In the genomic region with DNA sequence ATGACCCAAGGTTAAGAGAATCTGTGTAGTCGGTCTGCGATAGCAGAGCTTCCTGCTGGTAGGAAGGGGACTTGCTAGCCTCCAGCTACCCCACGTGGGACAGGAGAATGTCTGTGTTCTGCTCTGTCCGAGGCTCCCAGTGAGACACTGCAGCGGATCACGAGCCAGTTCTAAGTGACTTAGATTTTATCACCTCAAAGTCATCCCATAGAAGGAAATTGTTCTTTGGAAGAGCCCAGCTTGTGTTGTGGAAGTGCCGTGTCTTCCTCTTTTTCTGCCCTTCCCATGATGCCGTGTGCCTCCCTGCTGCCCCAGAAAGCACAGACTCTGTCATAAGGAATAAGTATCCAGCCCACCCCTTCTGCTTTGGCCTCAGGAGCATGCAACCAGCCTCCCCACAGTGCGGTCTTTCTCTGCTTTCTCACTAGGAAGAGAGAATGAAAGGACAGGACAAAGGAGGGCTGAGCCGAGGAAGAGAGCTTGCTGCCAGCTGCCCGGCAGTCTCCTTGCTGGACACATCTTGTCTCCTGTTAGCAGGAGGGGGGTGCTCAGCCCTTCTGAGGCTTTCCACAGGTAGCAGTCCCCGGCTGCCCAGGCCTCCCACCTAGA, we compare ENCODE assay signal across 1 cellular context.
A peak's percentile ranks its signal among the peaks of the same experiment; 100 is the strongest.
TF ChIP-seq lines count a peak whose summit lies in the region.

No MANE protein-coding gene starts in this region.

TF ChIP-seq in K562, 482 proteins besides CTCF, POLR2A, EP300 and RAD21:
- TF ChIP-seq SPI1 (IDR thresholded peaks at IDR 0.05; ENCODE audit: borderline replicate concordance, low read depth, low read length) (peak; percentile 84; the same call in 1 of the 2 replicates), L3MBTL2 (IDR thresholded peaks at IDR 0.05) (0 out of 2 replicates have a peak, but pooled peaks have one; percentile 23), BHLHE40 (IDR thresholded peaks at IDR 0.05; ENCODE audit: low read length) (peak; percentile 54), SOX6 (IDR thresholded peaks at IDR 0.05) (peak; percentile 26; the same call in 1 of the 2 replicates), MGA (IDR thresholded peaks at IDR 0.05) (no peak), SRF (CRISPR knock-in tag; IDR thresholded peaks at IDR 0.05) (peak in 1 of 2 experiments; percentile 51; a peak in 1 of 4 replicates), NFATC3 (IDR thresholded peaks at IDR 0.05) (no peak)
- TF ChIP-seq, protein P1, sequence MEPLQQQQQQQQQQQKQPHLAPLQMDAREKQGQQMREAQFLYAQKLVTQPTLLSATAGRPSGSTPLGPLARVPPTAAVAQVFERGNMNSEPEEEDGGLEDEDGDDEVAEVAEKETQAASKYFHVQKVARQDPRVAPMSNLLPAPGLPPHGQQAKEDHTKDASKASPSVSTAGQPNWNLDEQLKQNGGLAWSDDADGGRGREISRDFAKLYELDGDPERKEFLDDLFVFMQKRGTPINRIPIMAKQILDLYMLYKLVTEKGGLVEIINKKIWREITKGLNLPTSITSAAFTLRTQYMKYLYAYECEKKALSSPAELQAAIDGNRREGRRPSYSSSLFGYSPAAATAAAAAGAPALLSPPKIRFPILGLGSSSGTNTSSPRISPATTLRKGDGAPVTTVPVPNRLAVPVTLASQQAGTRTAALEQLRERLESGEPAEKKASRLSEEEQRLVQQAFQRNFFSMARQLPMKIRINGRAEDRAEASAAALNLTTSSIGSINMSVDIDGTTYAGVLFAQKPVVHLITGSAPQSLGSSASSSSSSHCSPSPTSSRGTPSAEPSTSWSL (CRISPR knock-in tag; IDR thresholded peaks at IDR 0.05; ENCODE audit: borderline replicate concordance), result no peak
TF ChIP-seq in K562: peak in this region for 5.
